ENCODE assay signal across 1 cellular context in genomic region chr14:64500088-64500487, GRCh38.
TF ChIP-seq lines count a peak whose summit lies in the region.

No MANE protein-coding gene starts in this region.

TF ChIP-seq in GM23338, 12 proteins besides CTCF, POLR2A, EP300 and RAD21:
- TF ChIP-seq EZH2phosphoT487 (IDR thresholded peaks at IDR 0.05; ENCODE audit: unreplicated experiment) (no peak), ZNF462 (CRISPR knock-in tag; IDR thresholded peaks at IDR 0.05) (no peak), REST (IDR thresholded peaks at IDR 0.05; ENCODE audit: unreplicated experiment) (no peak), ZNF331 (CRISPR knock-in tag; IDR thresholded peaks at IDR 0.05; ENCODE audit: low read depth) (no peak), STAT1 (IDR thresholded peaks at IDR 0.05; ENCODE audit: unreplicated experiment) (no peak), ETS1 (IDR thresholded peaks at IDR 0.05) (no peak), EZH2 (IDR thresholded peaks at IDR 0.05; ENCODE audit: low read depth, unreplicated experiment) (no peak), CREB1 (CRISPR knock-in tag; IDR thresholded peaks at IDR 0.05; ENCODE audit: low read depth) (no peak), NANOG (IDR thresholded peaks at IDR 0.05; ENCODE audit: borderline replicate concordance) (no peak)
